11 cellular contexts compared by ENCODE assay signal in genomic region chr1:177858222-177858894, GRCh38.
DNase-seq lines count a peak whose midpoint lies in the region; ATAC-seq and TF ChIP-seq lines count a peak whose summit lies in the region.
"Had no signal": no experiment of that assay in that cellular context is flagged by ENCODE, and none has a peak within 500 bp of the region (broad histone marks: within the 10 kb centered on the region; RNA-seq: fewer than 3 reads in every experiment).

No MANE protein-coding gene starts in this region.

- peaks cover 3% of the 10 kb centered on the region for H3K4me1 ChIP-seq in mammary epithelial cell (ENCODE audit: insufficient read depth, low read length)
- H3K4me1 ChIP-seq in PC-9 (replicated peaks; ENCODE audit: insufficient read depth) = no peaks in the 10 kb centered on the region

- no peak for ATAC-seq in GM18868 (IDR thresholded peaks at IDR 0.05; ENCODE audit: unreplicated experiment)
- no peak for ATAC-seq in HG02623 (IDR thresholded peaks at IDR 0.05; ENCODE audit: unreplicated experiment)
- ATAC-seq: activated CD8-positive, alpha-beta T cell treated with anti-CD3 and anti-CD28 coated beads, Interleukin-2, amount 10 ng/mL, durations not matched to agents 7 days and 5 days had no signal

- H3K4me3 Mint-ChIP-seq in MCF 10A (ENCODE audit: unreplicated experiment) = no peak overlapping the region
- H3K4me3 Mint-ChIP-seq: activated CD8-positive, alpha-beta T cell treated with anti-CD3 and anti-CD28 coated beads, Interleukin-2, amount 10 ng/mL, durations not matched to agents 7 days and 5 days had no signal

- H3K27ac Mint-ChIP-seq in MCF 10A (ENCODE audit: low read depth, unreplicated experiment) = no peak overlapping the region
- H3K27ac Mint-ChIP-seq: activated CD8-positive, alpha-beta T cell treated with anti-CD3 and anti-CD28 coated beads, Interleukin-2, amount 10 ng/mL, durations not matched to agents 7 days and 5 days had no signal

- H3K27me3 ChIP-seq in mammary epithelial cell (ENCODE audit: insufficient read depth, low read length) = no peaks in the 10 kb centered on the region
- H3K27me3 ChIP-seq in PC-9 (ENCODE audit: insufficient read depth, low read depth) = peaks cover 30% of the 10 kb centered on the region

- H3K27ac ChIP-seq in mammary epithelial cell (ENCODE audit: insufficient read depth, low read depth, low read length) (no peak overlapping the region), PC-9 (no peak overlapping the region)

- dilution Hi-C loops in mammary epithelial cell (cut with HindIII; ENCODE audit: low sequenced_read_pairs) = no loop called here

- POLR2A ChIA-PET in MCF 10A (lab: Yijun Ruan, JAX) (interaction anchor here (0.7 kb wide), 1 partner anchor 109 kb away, joined by 3 read pairs; no protein-coding TSS in a partner anchor), PC-9 (lab: Charles Lee; ENCODE audit: unreplicated experiment) (no interaction called here)

- H3K27me3 Mint-ChIP-seq in MCF 10A (ENCODE audit: insufficient read depth, unreplicated experiment) = no peaks in the 10 kb centered on the region

- no peak overlapping the region for H3K4me3 ChIP-seq in mammary epithelial cell (replicated peaks in 1 of 3; ENCODE audit: insufficient read depth in 1 of 3, low read depth in 2 of 3, low read length in 3 of 3)
- no peak overlapping the region for H3K4me3 ChIP-seq in fibroblast of villous mesenchyme (ENCODE audit: low read depth, low read length)
- H3K4me3 ChIP-seq in PC-9 = no peak overlapping the region

- H3K9me3 Mint-ChIP-seq in MCF 10A (ENCODE audit: unreplicated experiment) = no peaks in the 10 kb centered on the region

- intact Hi-C loops in mammary epithelial cell (cut with micrococcal nuclease) = loop anchor here (5.0 kb wide), 1 partner anchor 54 kb away; no protein-coding TSS in a partner anchor
- intact Hi-C loops in MCF 10A (cut with micrococcal nuclease) = no loop called here
- intact Hi-C loops in PC-9 (cut with micrococcal nuclease; ENCODE audit: unreplicated experiment) = no loop called here

- CTCF ChIA-PET in mammary epithelial cell (lab: Charles Lee; ENCODE audit: low non-redundant PET) (no interaction called here), MCF 10A (lab: Yijun Ruan, JAX) (interaction anchor here (0.7 kb wide), 1 partner anchor 429 kb away, joined by 3 read pairs; no protein-coding TSS in a partner anchor), PC-9 (lab: Charles Lee) (no interaction called here)

- no peaks in the 10 kb centered on the region for H3K79me2 ChIP-seq in mammary epithelial cell (ENCODE audit: insufficient read depth, low read length)
- H3K79me2 ChIP-seq in PC-9 (ENCODE audit: low read depth) = no peaks in the 10 kb centered on the region

- WGBS in mammary epithelial cell (ENCODE audit: low coverage, missing lambda C conversion rate) = 45% methylated on average over 10 of the region's 11 CpGs

- H3K9me3 ChIP-seq in mammary epithelial cell (replicated peaks; ENCODE audit: insufficient read depth, low read length) (no peaks in the 10 kb centered on the region), PC-9 (ENCODE audit: insufficient read depth, low read depth) (no peaks in the 10 kb centered on the region)

- no peaks in the 10 kb centered on the region for H4K20me1 ChIP-seq in mammary epithelial cell (ENCODE audit: insufficient read depth, low read length)
- H4K20me1 ChIP-seq in PC-9 (ENCODE audit: insufficient read depth) = no peaks in the 10 kb centered on the region

- no peaks in the 10 kb centered on the region for H3K36me3 ChIP-seq in mammary epithelial cell (ENCODE audit: insufficient read depth, low read length)
- no peaks in the 10 kb centered on the region for H3K36me3 ChIP-seq in PC-9 (ENCODE audit: low read depth)

- H2AFZ ChIP-seq in mammary epithelial cell (ENCODE audit: low read depth, low read length) (peak overlapping the region; percentile 62), PC-9 (no peak overlapping the region)

- no peaks in the 10 kb centered on the region for H3K36me3 Mint-ChIP-seq in MCF 10A (ENCODE audit: insufficient read depth, unreplicated experiment)

- in situ Hi-C loops in mammary epithelial cell (cut with MboI; ENCODE audit: low sequenced_read_pairs in 2 of 2) (no loop called here), ACHN (cut with HindIII; ENCODE audit: low pct_ligation_motif_present, low pct_unique_long_range_greater_than_20kb, low sequenced_read_pairs) (no loop called here)

- no peak for TF ChIP-seq CTCF in mammary epithelial cell (conservative IDR thresholded peaks at IDR 0.05 in 1 of 2, IDR thresholded peaks at IDR 0.05 in 1 of 2; ENCODE audit: extremely low read depth in 1 of 2, insufficient read depth in 1 of 2, low read depth in 1 of 2, low read length in 2 of 2)
- no peak for TF ChIP-seq CTCF in MCF 10A (IDR thresholded peaks at IDR 0.05; ENCODE audit: unreplicated experiment)
- no peak for TF ChIP-seq CTCF in fibroblast of villous mesenchyme (IDR thresholded peaks at IDR 0.05; ENCODE audit: insufficient read depth, low read depth, low read length)
- TF ChIP-seq CTCF in PC-9 (conservative IDR thresholded peaks at IDR 0.05) = no peak

- H3K9ac ChIP-seq in mammary epithelial cell (ENCODE audit: insufficient read depth, low read length) = no peak overlapping the region

- H3K4me2 ChIP-seq in mammary epithelial cell (ENCODE audit: insufficient read depth, low read depth, low read length) (no peak overlapping the region), PC-9 (no peak overlapping the region)

- BruUV-seq in mammary epithelial cell (replicated peaks; lab: Mats Ljungman, UMichigan) (no TSS peak), MCF 10A (replicated peaks; lab: Mats Ljungman, UMichigan) (no TSS peak), PC-9 (replicated peaks; lab: Mats Ljungman, UMichigan) (no TSS peak)

- H3F3A ChIP-seq in PC-9 (ENCODE audit: insufficient read depth, low read depth) = no peaks in the 10 kb centered on the region

- DNase-seq in mammary epithelial cell (no peak), MCF 10A (ENCODE audit: unreplicated experiment) (no peak), NCI-H748 (lab: John Stamatoyannopoulos, UW; ENCODE audit: unreplicated experiment) (peak; percentile 65), fibroblast of villous mesenchyme (ENCODE audit: low read depth) (peak; percentile 58), ACHN (no peak), PC-9 (no peak)
- DNase-seq: activated CD8-positive, alpha-beta T cell treated with anti-CD3 and anti-CD28 coated beads, Interleukin-2, amount 10 ng/mL, durations not matched to agents 7 days and 5 days; NCI-H446 treated with DMSO at 0.1 percent for 48 hours; SW 1271 had no signal

- no peaks in the 10 kb centered on the region for H3K4me1 Mint-ChIP-seq in MCF 10A (ENCODE audit: insufficient read depth, unreplicated experiment)

- no peaks in the 10 kb centered on the region for H3K9me2 ChIP-seq in PC-9 (ENCODE audit: insufficient read depth)

Comparison
In these comparisons a context has a peak if more than half of its experiments do, and no peak if none do; other contexts are left out.
1. DNase-seq: peak in NCI-H748 (single experiment) and fibroblast of villous mesenchyme (single experiment); none in mammary epithelial cell (single experiment), MCF 10A (single experiment), ACHN (single experiment) and PC-9 (0 of 2).